ENCODE assay signal across 8 cellular contexts in genomic region chr17:56913867-56914640, GRCh38. TPM values are rescaled to one million over a fixed set of nuclear protein-coding genes. Genes with fewer than 3 reads are reported as not detected.
DNase-seq lines count a peak whose midpoint lies in the region; ATAC-seq, FAIRE-seq and TF ChIP-seq lines count a peak whose summit lies in the region.

Gene TRIM25 (minus strand): TSS chr17:56914049. CDS start chr17:56913988, 61 bp downstream.

- peaks cover 13% of the 10 kb centered on the region for H3K4me1 Mint-ChIP-seq in progenitor cell of endocrine pancreas (ENCODE audit: low read depth)

- H3K36me3 Mint-ChIP-seq in progenitor cell of endocrine pancreas (ENCODE audit: insufficient read depth): peaks cover 2% of the 10 kb centered on the region

- intact Hi-C loops in T-helper 1 cell treated with Interleukin-12 subunit alpha and Interleukin-12 subunit beta and Interleukin-4 antibody, amounts not matched to agents 30 ng/mL and 1 ng/mL, for 36 hours (cut with micrococcal nuclease): loop anchor here (1.0 to 5.0 kb wide), 6 partner anchors 47 to 1492 kb away; partner anchors contain the start of genes AKAP1, C17orf67, COIL and MMD
- intact Hi-C loops in left cardiac atrium (cut with DNase I): no loop called here

- TF ChIP-seq POLR2A in GM12892 (IDR thresholded peaks at IDR 0.05; ENCODE audit: low read depth, low read length): peak; percentile 98

- ATAC-seq in HG02840 (IDR thresholded peaks at IDR 0.05; ENCODE audit: low FRiP score, unreplicated experiment): peak; percentile 59
- ATAC-seq in left cardiac atrium: peak; percentile 95 to 98

- peak; percentile 81 for FAIRE-seq in GM12892 (lab: Jason Lieb, UNC)

- peak within 1 kb of the TSS; percentile 94 for H3K4me3 Mint-ChIP-seq in progenitor cell of endocrine pancreas (ENCODE audit: low read depth)

- H3K27ac Mint-ChIP-seq in progenitor cell of endocrine pancreas: peak within 1 kb of the TSS; percentile 94

- peaks cover 5% of the 10 kb centered on the region for H3K9me3 Mint-ChIP-seq in progenitor cell of endocrine pancreas (ENCODE audit: low read depth)

- no peak for TF ChIP-seq CTCF in progenitor cell of endocrine pancreas (IDR thresholded peaks at IDR 0.05; ENCODE audit: unreplicated experiment)

- peak; percentile 93 for DNase-seq in GM12892 (ENCODE audit: insufficient read length)
- DNase-seq in NCI-H146 treated with DMSO at 0.1 percent for 48 hours (lab: John Stamatoyannopoulos, UW; ENCODE audit: unreplicated experiment): peak; percentile 64
- peak; percentile 71 for DNase-seq in amniotic epithelial cell (ENCODE audit: low read depth)
- DNase-seq in left cardiac atrium: peak; percentile 93
- peak; percentile 70 for DNase-seq in progenitor cell of endocrine pancreas (ENCODE audit: low spot score, unreplicated experiment)
- DNase-seq in ureter (ENCODE audit: low spot score): peak; percentile 96

- peaks cover 5% of the 10 kb centered on the region for H3K27me3 Mint-ChIP-seq in progenitor cell of endocrine pancreas

RNA-seq across cellular contexts. Expression of gene TRIM25, which starts in this region (rescaled TPM):
- 44.3 TPM for polyA plus RNA-seq in GM12892 (2012; ENCODE audit: missing spikeins)
- 132 and 136 TPM in 2 replicates for total RNA-seq in T-helper 1 cell treated with Interleukin-12 subunit alpha and Interleukin-12 subunit beta and Interleukin-4 antibody, amounts not matched to agents 30 ng/mL and 1 ng/mL, for 36 hours
- 10 to 100 TPM; 30.0 to 30.3 TPM for total RNA-seq in left cardiac atrium
- 29.9 and 37.6 TPM in 2 replicates for total RNA-seq in progenitor cell of endocrine pancreas
- 118 TPM for total RNA-seq in ureter

Comparison
In these comparisons a context has a peak if more than half of its experiments do, and no peak if none do; other contexts are left out.
1. Peak in every context shown above with its lines: DNase-seq and ATAC-seq.